ENCODE assay signal across 15 cellular contexts in the genomic region with DNA sequence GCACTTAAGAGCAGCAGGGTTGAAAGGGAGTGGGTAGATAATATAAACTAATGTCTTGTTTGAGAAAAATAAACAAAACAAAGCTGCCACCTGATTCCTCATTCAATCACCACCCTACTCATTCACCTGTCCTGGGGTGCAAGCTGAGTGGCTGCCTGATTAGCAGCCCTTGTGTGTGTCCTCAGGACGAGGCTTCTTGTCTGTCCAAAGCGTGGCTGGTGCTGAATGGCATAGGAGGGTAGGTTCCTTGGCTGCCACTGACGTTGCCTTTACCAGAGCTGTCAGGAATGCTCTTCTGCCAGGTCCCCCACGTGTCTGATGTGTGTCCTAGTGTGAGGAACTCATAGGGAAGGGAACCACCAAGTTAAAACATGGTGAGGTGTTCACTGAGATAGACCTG.
A peak's percentile ranks its signal among the peaks of the same experiment; 100 is the strongest.
DNase-seq lines count a peak whose midpoint lies in the region; ATAC-seq lines count a peak whose summit lies in the region.
"Had no signal": no experiment of that assay in that cellular context is flagged by ENCODE, and none has a peak within 500 bp of the region (broad histone marks: within the 10 kb centered on the region; RNA-seq: fewer than 3 reads in every experiment).

No MANE protein-coding gene starts in this region.

- no peaks in the 10 kb centered on the region for H3K9me3 Mint-ChIP-seq in activated CD4-positive, alpha-beta T cell treated with anti-CD3 and anti-CD28 coated beads, Interleukin-2, amount 10 ng/mL, durations not matched to agents 24 days and 14 days
- no peaks in the 10 kb centered on the region for H3K9me3 Mint-ChIP-seq in activated T-cell treated with anti-CD3 and anti-CD28 coated beads, Interleukin-2, amount 50 U/mL, for 72 hours

- ATAC-seq in activated T-cell treated with anti-CD3 and anti-CD28 coated beads, Interleukin-2, amount 50 U/mL, for 72 hours (replicated peaks in 1 of 2) = no peak
- no peak for ATAC-seq in GM18517 (IDR thresholded peaks at IDR 0.05; ENCODE audit: unreplicated experiment)

- H3K27ac Mint-ChIP-seq in activated CD4-positive, alpha-beta T cell treated with anti-CD3 and anti-CD28 coated beads, Interleukin-2, amount 10 ng/mL, durations not matched to agents 24 days and 14 days = no peak overlapping the region
- no peak overlapping the region for H3K27ac Mint-ChIP-seq in activated T-cell treated with anti-CD3 and anti-CD28 coated beads, Interleukin-2, amount 50 U/mL, for 72 hours

- H3K36me3 Mint-ChIP-seq in activated CD4-positive, alpha-beta T cell treated with anti-CD3 and anti-CD28 coated beads, Interleukin-2, amount 10 ng/mL, durations not matched to agents 24 days and 14 days (ENCODE audit: low read depth) = no peaks in the 10 kb centered on the region
- no peaks in the 10 kb centered on the region for H3K36me3 Mint-ChIP-seq in activated T-cell treated with anti-CD3 and anti-CD28 coated beads, Interleukin-2, amount 50 U/mL, for 72 hours (ENCODE audit: insufficient read depth in 2 of 2)

- peak; percentile 48 for DNase-seq in activated CD4-positive, alpha-beta T cell treated with anti-CD3 and anti-CD28 coated beads, Interleukin-2, amount 10 ng/mL, durations not matched to agents 24 days and 14 days
- DNase-seq in activated CD4-positive, alpha-beta T cell treated with anti-CD3 and anti-CD28 coated beads, Interleukin-2, amount 50 U/mL, for 4 hours = no peak
- DNase-seq in NCI-H748 treated with DMSO at 0.1 percent for 48 hours (lab: John Stamatoyannopoulos, UW) = peak; percentile 48
- DNase-seq in iPS-NIHi7 (ENCODE audit: extremely low spot score) = peak; percentile 19
- no peak for DNase-seq in activated T-cell treated with anti-CD3 and anti-CD28 coated beads, Interleukin-2, amount 50 U/mL, for 72 hours
- no peak for DNase-seq in stimulated activated CD4-positive, alpha-beta T cell treated with anti-CD3 and anti-CD28 coated beads, Interleukin-12 subunit alpha, Interleukin-12 subunit beta, amount 100 ng/mL, for 4 hours
- no peak for DNase-seq in NCI-H82 treated with DMSO at 0.1 percent for 48 hours (lab: John Stamatoyannopoulos, UW; ENCODE audit: unreplicated experiment)
- DNase-seq: DMS 273 treated with DMSO at 0.1 percent for 48 hours, HCEC 1CT, MV-4-11, NCI-H1417 treated with DMSO at 0.1 percent for 48 hours, NCI-H2029, NCI-H2227 treated with DMSO at 0.1 percent for 48 hours, NCI-H526 had no signal

- intact Hi-C loops in activated CD4-positive, alpha-beta T cell treated with anti-CD3 and anti-CD28 coated beads, Interleukin-2, amount 10 ng/mL, durations not matched to agents 24 days and 14 days (cut with micrococcal nuclease) = no loop called here

- H3K4me1 Mint-ChIP-seq in activated CD4-positive, alpha-beta T cell treated with anti-CD3 and anti-CD28 coated beads, Interleukin-2, amount 10 ng/mL, durations not matched to agents 24 days and 14 days = peaks cover 6% of the 10 kb centered on the region
- H3K4me1 Mint-ChIP-seq in activated T-cell treated with anti-CD3 and anti-CD28 coated beads, Interleukin-2, amount 50 U/mL, for 72 hours (ENCODE audit: low read depth) = peaks cover 6% of the 10 kb centered on the region

- H3K27me3 Mint-ChIP-seq in activated CD4-positive, alpha-beta T cell treated with anti-CD3 and anti-CD28 coated beads, Interleukin-2, amount 10 ng/mL, durations not matched to agents 24 days and 14 days = no peaks in the 10 kb centered on the region
- H3K27me3 Mint-ChIP-seq in activated T-cell treated with anti-CD3 and anti-CD28 coated beads, Interleukin-2, amount 50 U/mL, for 72 hours (ENCODE audit: low read depth) = peaks cover 5% of the 10 kb centered on the region

- no peak overlapping the region for H3K4me3 Mint-ChIP-seq in activated CD4-positive, alpha-beta T cell treated with anti-CD3 and anti-CD28 coated beads, Interleukin-2, amount 10 ng/mL, durations not matched to agents 24 days and 14 days
- H3K4me3 Mint-ChIP-seq in activated T-cell treated with anti-CD3 and anti-CD28 coated beads, Interleukin-2, amount 50 U/mL, for 72 hours = no peak overlapping the region

Comparison
In these comparisons a context has a peak if more than half of its experiments do, and no peak if none do; other contexts are left out.
1. DNase-seq: peak in activated CD4-positive, alpha-beta T cell treated with anti-CD3 and anti-CD28 coated beads, Interleukin-2, amount 10 ng/mL, durations not matched to agents 24 days and 14 days (single experiment), NCI-H748 treated with DMSO at 0.1 percent for 48 hours (single experiment) and iPS-NIHi7 (single experiment); none in activated CD4-positive, alpha-beta T cell treated with anti-CD3 and anti-CD28 coated beads, Interleukin-2, amount 50 U/mL, for 4 hours (0 of 2), activated T-cell treated with anti-CD3 and anti-CD28 coated beads, Interleukin-2, amount 50 U/mL, for 72 hours (0 of 2), stimulated activated CD4-positive, alpha-beta T cell treated with anti-CD3 and anti-CD28 coated beads, Interleukin-12 subunit alpha, Interleukin-12 subunit beta, amount 100 ng/mL, for 4 hours (single experiment) and NCI-H82 treated with DMSO at 0.1 percent for 48 hours (single experiment).